ENCODE assay signal across 24 cellular contexts in the genomic region with DNA sequence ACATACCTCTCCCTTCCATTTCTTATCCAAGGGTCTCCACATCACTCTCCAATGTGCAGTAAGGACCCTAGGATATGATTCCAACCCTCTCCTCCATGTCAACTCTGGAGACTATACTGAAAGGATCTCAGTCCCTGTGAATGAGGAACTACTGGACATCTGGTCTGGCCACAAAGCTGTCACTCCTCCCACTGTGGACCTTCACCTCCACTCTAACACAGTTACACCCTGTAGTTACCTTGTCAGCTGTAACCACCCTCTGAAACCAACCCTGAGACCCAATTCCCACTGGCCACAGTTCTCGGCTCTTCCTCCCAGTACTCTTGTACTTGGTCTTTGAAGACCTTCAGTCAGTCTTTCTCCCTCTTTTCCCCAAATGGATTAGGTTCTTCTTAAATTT. TPM values are rescaled to one million over a fixed set of nuclear protein-coding genes. Genes with fewer than 3 reads are reported as not detected.
DNase-seq lines count a peak whose midpoint lies in the region; ATAC-seq and TF ChIP-seq lines count a peak whose summit lies in the region.
"Had no signal": no experiment of that assay in that cellular context is flagged by ENCODE, and none has a peak within 500 bp of the region (broad histone marks: within the 10 kb centered on the region; RNA-seq: fewer than 3 reads in every experiment).

No MANE protein-coding gene starts in this region.

- peaks cover 32% of the 10 kb centered on the region for H3K4me1 Mint-ChIP-seq in activated T-cell treated with anti-CD3 and anti-CD28 coated beads, Interleukin-2, amount 50 U/mL, for 72 hours (ENCODE audit: low read depth)
- peaks cover 20% of the 10 kb centered on the region for H3K4me1 Mint-ChIP-seq in activated T-cell treated with anti-CD3 and anti-CD28 coated beads, Interleukin-2, amount 50 U/mL, for 4 hours (ENCODE audit: low read depth)
- peaks cover 30% of the 10 kb centered on the region for H3K4me1 Mint-ChIP-seq in dendritic cell treated with granulocyte-macrophage colony-stimulating factor and Interleukin-4, amounts not matched to agents 40 ng/mL and 50 ng/mL, for 4 days (ENCODE audit: low read depth)
- H3K4me1 Mint-ChIP-seq in progenitor cell of endocrine pancreas (ENCODE audit: low read depth) = peaks cover 14% of the 10 kb centered on the region

- H3K9me3 ChIP-seq in mucosa of rectum (ENCODE audit: control insufficient read depth in 2 of 2, low read length in 2 of 2) = no peaks in the 10 kb centered on the region
- H3K9me3 ChIP-seq in upper lobe of right lung = no peaks in the 10 kb centered on the region

- ATAC-seq in activated T-cell treated with anti-CD3 and anti-CD28 coated beads, Interleukin-2, amount 50 U/mL, for 72 hours (replicated peaks in 1 of 2) = no peak
- no peak for ATAC-seq in activated T-cell treated with anti-CD3 and anti-CD28 coated beads, Interleukin-2, amount 50 U/mL, for 4 hours
- ATAC-seq in upper lobe of right lung = peak; percentile 75
- no peak for ATAC-seq in HG03378 (IDR thresholded peaks at IDR 0.05; ENCODE audit: unreplicated experiment)
- ATAC-seq: K562 had no signal

- peaks cover 12 to 20% of the 10 kb centered on the region in 2 donors for H3K36me3 Mint-ChIP-seq in activated T-cell treated with anti-CD3 and anti-CD28 coated beads, Interleukin-2, amount 50 U/mL, for 72 hours (ENCODE audit: insufficient read depth in 2 of 2)
- H3K36me3 Mint-ChIP-seq in activated T-cell treated with anti-CD3 and anti-CD28 coated beads, Interleukin-2, amount 50 U/mL, for 4 hours (ENCODE audit: insufficient read depth) = peaks cover 33% of the 10 kb centered on the region
- peaks cover 65% of the 10 kb centered on the region for H3K36me3 Mint-ChIP-seq in dendritic cell treated with granulocyte-macrophage colony-stimulating factor and Interleukin-4, amounts not matched to agents 40 ng/mL and 50 ng/mL, for 4 days (ENCODE audit: low read depth)
- peaks cover 15% of the 10 kb centered on the region for H3K36me3 Mint-ChIP-seq in progenitor cell of endocrine pancreas (ENCODE audit: insufficient read depth)

- H3K27ac Mint-ChIP-seq in activated T-cell treated with anti-CD3 and anti-CD28 coated beads, Interleukin-2, amount 50 U/mL, for 72 hours = peak overlapping the region; percentile 14
- H3K27ac Mint-ChIP-seq in dendritic cell treated with granulocyte-macrophage colony-stimulating factor and Interleukin-4, amounts not matched to agents 40 ng/mL and 50 ng/mL, for 4 days = peak overlapping the region; percentile 5
- no peak overlapping the region for H3K27ac Mint-ChIP-seq in progenitor cell of endocrine pancreas
- H3K27ac Mint-ChIP-seq: H9 had no signal

- H3K9ac ChIP-seq in mucosa of rectum (ENCODE audit: low read depth in 1 of 2, low read length in 2 of 2) = peak overlapping the region in 1 of 2 donors; percentile 4
- H3K9ac ChIP-seq: BLaER1 had no signal

- H3K9me3 Mint-ChIP-seq in activated T-cell treated with anti-CD3 and anti-CD28 coated beads, Interleukin-2, amount 50 U/mL, for 72 hours = no peaks in the 10 kb centered on the region
- H3K9me3 Mint-ChIP-seq in activated T-cell treated with anti-CD3 and anti-CD28 coated beads, Interleukin-2, amount 50 U/mL, for 4 hours = no peaks in the 10 kb centered on the region
- H3K9me3 Mint-ChIP-seq in dendritic cell treated with granulocyte-macrophage colony-stimulating factor and Interleukin-4, amounts not matched to agents 40 ng/mL and 50 ng/mL, for 4 days = no peaks in the 10 kb centered on the region
- H3K9me3 Mint-ChIP-seq in progenitor cell of endocrine pancreas (ENCODE audit: low read depth) = no peaks in the 10 kb centered on the region
- H3K9me3 Mint-ChIP-seq: H9 had no signal

- no peak overlapping the region for H3K4me3 Mint-ChIP-seq in activated T-cell treated with anti-CD3 and anti-CD28 coated beads, Interleukin-2, amount 50 U/mL, for 72 hours
- no peak overlapping the region for H3K4me3 Mint-ChIP-seq in activated T-cell treated with anti-CD3 and anti-CD28 coated beads, Interleukin-2, amount 50 U/mL, for 4 hours
- no peak overlapping the region for H3K4me3 Mint-ChIP-seq in dendritic cell treated with granulocyte-macrophage colony-stimulating factor and Interleukin-4, amounts not matched to agents 40 ng/mL and 50 ng/mL, for 4 days
- no peak overlapping the region for H3K4me3 Mint-ChIP-seq in progenitor cell of endocrine pancreas (ENCODE audit: low read depth)
- H3K4me3 Mint-ChIP-seq: H9 had no signal

- H3K27ac ChIP-seq in mucosa of rectum (ENCODE audit: low read depth in 2 of 2, low read length in 2 of 2) = peak overlapping the region; percentile 17 to 55
- no peak overlapping the region for H3K27ac ChIP-seq in upper lobe of right lung
- H3K27ac ChIP-seq: BLaER1 had no signal

- intact Hi-C loops in dendritic cell treated with granulocyte-macrophage colony-stimulating factor and Interleukin-4, amounts not matched to agents 40 ng/mL and 50 ng/mL, for 4 days (cut with micrococcal nuclease) = loop anchor here (10.0 kb wide), 1 partner anchor 180 kb away; no protein-coding TSS in a partner anchor
- intact Hi-C loops in upper lobe of right lung (cut with DNase I) = no loop called here

- H3K27me3 Mint-ChIP-seq in activated T-cell treated with anti-CD3 and anti-CD28 coated beads, Interleukin-2, amount 50 U/mL, for 72 hours (ENCODE audit: low read depth) = no peaks in the 10 kb centered on the region
- no peaks in the 10 kb centered on the region for H3K27me3 Mint-ChIP-seq in activated T-cell treated with anti-CD3 and anti-CD28 coated beads, Interleukin-2, amount 50 U/mL, for 4 hours (ENCODE audit: low read depth)
- H3K27me3 Mint-ChIP-seq in dendritic cell treated with granulocyte-macrophage colony-stimulating factor and Interleukin-4, amounts not matched to agents 40 ng/mL and 50 ng/mL, for 4 days = peaks cover 3% of the 10 kb centered on the region
- no peaks in the 10 kb centered on the region for H3K27me3 Mint-ChIP-seq in progenitor cell of endocrine pancreas
- H3K27me3 Mint-ChIP-seq: CD4-positive, CD25-positive, alpha-beta regulatory T cell had no signal

- H3K36me3 ChIP-seq in mucosa of rectum (ENCODE audit: control insufficient read depth in 2 of 2, insufficient read depth in 2 of 2, low read length in 2 of 2) (peaks cover 30 to 32% of the 10 kb centered on the region in 2 donors), upper lobe of right lung (peaks cover 44% of the 10 kb centered on the region)

- H3K4me1 ChIP-seq in mucosa of rectum (ENCODE audit: control insufficient read depth in 2 of 2, insufficient read depth in 2 of 2, low read length in 2 of 2) (peaks cover 9 to 15% of the 10 kb centered on the region in 2 donors), upper lobe of right lung (peaks cover 18% of the 10 kb centered on the region)

- TF ChIP-seq CTCF in upper lobe of right lung (IDR thresholded peaks at IDR 0.05) (no peak), progenitor cell of endocrine pancreas (IDR thresholded peaks at IDR 0.05; ENCODE audit: unreplicated experiment) (no peak)

- H3K4me3 ChIP-seq in mucosa of rectum (ENCODE audit: low read length in 2 of 2) = peak overlapping the region in 1 of 2 donors; percentile 5
- no peak overlapping the region for H3K4me3 ChIP-seq in upper lobe of right lung
- H3K4me3 ChIP-seq: BLaER1, K562 had no signal

- H3K27me3 ChIP-seq in mucosa of rectum (ENCODE audit: control insufficient read depth in 2 of 2, insufficient read depth in 2 of 2, low read length in 2 of 2) (no peaks in the 10 kb centered on the region), upper lobe of right lung (no peaks in the 10 kb centered on the region)

- DNase-seq in activated T-cell treated with anti-CD3 and anti-CD28 coated beads, Interleukin-2, amount 50 U/mL, for 72 hours = no peak
- no peak for DNase-seq in activated T-cell treated with anti-CD3 and anti-CD28 coated beads, Interleukin-2, amount 50 U/mL, for 4 hours
- no peak for DNase-seq in upper lobe of right lung
- DNase-seq in progenitor cell of endocrine pancreas (ENCODE audit: low spot score, unreplicated experiment) = no peak
- DNase-seq in mesenteric fat pad (ENCODE audit: low spot score) = no peak
- DNase-seq: CD4-positive, CD25-positive, alpha-beta regulatory T cell; COR-L47; DMS53; H9; Kasumi-1; NCI-H1105 treated with DMSO at 0.1 percent for 48 hours; NCI-H2029; NCI-H446; NCI-H524 treated with DMSO at 0.1 percent for 48 hours; NCI-H774 had no signal

RNA-seq across cellular contexts. Expression of gene TMEM128, which starts 2.9 kb away (rescaled TPM):
- total RNA-seq in activated T-cell treated with anti-CD3 and anti-CD28 coated beads, Interleukin-2, amount 50 U/mL, for 72 hours = 10 to 100 TPM; 26.2 to 31.2 TPM
- total RNA-seq in activated T-cell treated with anti-CD3 and anti-CD28 coated beads, Interleukin-2, amount 50 U/mL, for 4 hours = 10 to 100 TPM; 17.4 to 29.9 (median 28.8) TPM
- total RNA-seq in upper lobe of right lung = 26.4 TPM
- total RNA-seq in progenitor cell of endocrine pancreas = 22.5 and 24.5 TPM in 2 replicates
- 16.2 TPM for total RNA-seq in mesenteric fat pad

RNA-seq across cellular contexts. Expression of gene OTOP1, which starts 18.4 kb away (rescaled TPM):
- not detected for total RNA-seq in activated T-cell treated with anti-CD3 and anti-CD28 coated beads, Interleukin-2, amount 50 U/mL, for 72 hours
- not detected for total RNA-seq in activated T-cell treated with anti-CD3 and anti-CD28 coated beads, Interleukin-2, amount 50 U/mL, for 4 hours
- total RNA-seq in upper lobe of right lung (not detected), progenitor cell of endocrine pancreas (not detected in 2 replicates), mesenteric fat pad (not detected)
- total RNA-seq: CD4-positive, CD25-positive, alpha-beta regulatory T cell; Daoy; G401; H9; HT1080; K562; M059J had no signal

RNA-seq across cellular contexts. Expression of gene LYAR, which starts 44.8 kb away (rescaled TPM):
- total RNA-seq in activated T-cell treated with anti-CD3 and anti-CD28 coated beads, Interleukin-2, amount 50 U/mL, for 72 hours = 10 to 100 TPM; 25.5 to 41.0 TPM
- 100 to 1,000 TPM; 114 to 129 (median 118) TPM for total RNA-seq in activated T-cell treated with anti-CD3 and anti-CD28 coated beads, Interleukin-2, amount 50 U/mL, for 4 hours
- total RNA-seq in upper lobe of right lung (13.3 TPM), progenitor cell of endocrine pancreas (18.7 and 20.4 TPM in 2 replicates), mesenteric fat pad (18.2 TPM)

RNA-seq across cellular contexts. Expression of gene ZBTB49, which starts 44.9 kb away (rescaled TPM):
- 1 to 10 TPM; 6.4 to 8.2 TPM for total RNA-seq in activated T-cell treated with anti-CD3 and anti-CD28 coated beads, Interleukin-2, amount 50 U/mL, for 72 hours
- total RNA-seq in activated T-cell treated with anti-CD3 and anti-CD28 coated beads, Interleukin-2, amount 50 U/mL, for 4 hours = 1 to 10 TPM; 4.5 to 6.9 (median 6.2) TPM
- total RNA-seq in upper lobe of right lung (5.6 TPM), progenitor cell of endocrine pancreas (10.0 and 12.5 TPM in 2 replicates), mesenteric fat pad (3.8 TPM)
